Comparison of ENCODE assay signal across 23 cellular contexts in the genomic region with DNA sequence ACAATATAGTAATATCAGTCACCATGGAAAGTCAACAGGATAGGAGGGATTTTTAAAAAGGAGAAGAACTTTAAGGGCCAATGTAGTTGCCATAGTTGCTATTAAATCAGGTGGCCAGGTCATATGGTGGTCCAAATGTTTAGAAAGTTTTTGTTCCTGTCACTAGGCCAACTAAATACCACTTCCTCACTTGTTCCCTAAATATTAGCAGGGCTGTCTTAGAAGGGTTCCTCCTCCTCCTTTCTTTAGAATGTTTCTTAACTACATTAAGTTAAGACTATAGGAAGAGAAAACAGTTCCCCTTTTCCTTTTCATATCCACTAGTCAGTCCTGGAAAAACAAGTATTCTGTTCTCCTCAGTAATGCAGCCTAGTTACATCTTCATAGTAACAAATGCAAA. TPM values are rescaled to one million over a fixed set of nuclear protein-coding genes. Genes with fewer than 3 reads are reported as not detected.
A peak's percentile ranks its signal among the peaks of the same experiment; 100 is the strongest.
DNase-seq lines count a peak whose midpoint lies in the region; ATAC-seq and TF ChIP-seq lines count a peak whose summit lies in the region.
"Had no signal": no experiment of that assay in that cellular context is flagged by ENCODE, and none has a peak within 500 bp of the region (broad histone marks: within the 10 kb centered on the region; RNA-seq: fewer than 3 reads in every experiment).

No MANE protein-coding gene starts in this region.

- peak; percentile 55 for DNase-seq in NOMO-1 treated with DMSO at 0.1 percent for 48 hours (lab: John Stamatoyannopoulos, UW; ENCODE audit: unreplicated experiment)
- no peak for DNase-seq in NOMO-1 treated with dmso at 0.1 percent for 144 hours (lab: John Stamatoyannopoulos, UW; ENCODE audit: unreplicated experiment)
- peak; percentile 10 for DNase-seq in SIG-M5 (lab: John Stamatoyannopoulos, UW)
- no peak for DNase-seq in dorsolateral prefrontal cortex
- DNase-seq in activated T-cell treated with anti-CD3 and anti-CD28 coated beads, Interleukin-2, amount 50 U/mL, for 1 hour = no peak
- no peak for DNase-seq in NCI-H2029 (lab: John Stamatoyannopoulos, UW)
- no peak for DNase-seq in A673 (ENCODE audit: low spot score)
- DNase-seq: 8988T; activated CD4-positive, alpha-beta T cell treated with anti-CD3 and anti-CD28 coated beads for 4 hours; activated CD8-positive, alpha-beta T cell treated with anti-CD3 and anti-CD28 coated beads, Interleukin-2, amount 10 ng/mL, durations not matched to agents 7 days and 5 days; activated naive CD4-positive, alpha-beta T cell treated with anti-CD3 and anti-CD28 coated beads, Interleukin-2, amount 50 U/mL, for 16 hours; body of pancreas; CD4-positive, alpha-beta memory T cell; mesendoderm; sigmoid colon; stimulated activated CD4-positive, alpha-beta T cell treated with anti-CD3 and anti-CD28 coated beads, Interleukin-4, amount 100 ng/mL, for 24 hours; transverse colon had no signal

- CTCF ChIA-PET in A673 (lab: Charles Lee) = no interaction called here

- H3K4me1 ChIP-seq in A673 (ENCODE audit: insufficient read depth, low read length, poor library complexity, severe bottlenecking) = peaks cover 13% of the 10 kb centered on the region
- H3K4me1 ChIP-seq: sigmoid colon, transverse colon had no signal

- POLR2A ChIA-PET in A673 (lab: Charles Lee; ENCODE audit: low non-redundant PET) = no interaction called here

- H3K4me3 ChIP-seq in dorsolateral prefrontal cortex (no peak overlapping the region), A673 (ENCODE audit: low read depth, low read length, poor library complexity, severe bottlenecking) (no peak overlapping the region)
- H3K4me3 ChIP-seq: body of pancreas, sigmoid colon, SK-N-MC, transverse colon had no signal

- ATAC-seq in HG03442 (IDR thresholded peaks at IDR 0.05; ENCODE audit: unreplicated experiment) = no peak
- ATAC-seq: activated CD8-positive, alpha-beta T cell treated with anti-CD3 and anti-CD28 coated beads, Interleukin-2, amount 10 ng/mL, durations not matched to agents 7 days and 5 days; body of pancreas; left lobe of liver had no signal

- TF ChIP-seq CTCF in dorsolateral prefrontal cortex (IDR thresholded peaks at IDR 0.05 in 54 of 56, conservative IDR thresholded peaks at IDR 0.05 in 2 of 56; ENCODE audit: low read depth in 1 of 56, partially characterized antibody in 56 of 56) (no peak), A673 (conservative IDR thresholded peaks at IDR 0.05; ENCODE audit: low read depth, low read length) (no peak)

- H3K9me3 ChIP-seq in A673 (ENCODE audit: low read depth, low read length, poor library complexity, severe bottlenecking) = peaks cover 8% of the 10 kb centered on the region
- H3K9me3 ChIP-seq: body of pancreas, neutrophil, sigmoid colon, transverse colon had no signal

- intact Hi-C loops in dorsolateral prefrontal cortex (cut with DNase I) (no loop called here), A673 (cut with micrococcal nuclease; ENCODE audit: unreplicated experiment) (loop anchor here (10.0 kb wide), 1 partner anchor 1768 kb away; no protein-coding TSS in a partner anchor)

- H3K36me3 ChIP-seq in A673 (ENCODE audit: insufficient read depth, low read length, poor library complexity, severe bottlenecking) = no peaks in the 10 kb centered on the region

- H3K27ac ChIP-seq in dorsolateral prefrontal cortex = peak overlapping the region in 36 of 59 donors; percentile 8 to 91 (median 84)
- H3K27ac ChIP-seq in A673 (ENCODE audit: low read depth, low read length, poor library complexity, severe bottlenecking) = no peak overlapping the region
- H3K27ac ChIP-seq: body of pancreas, KMS-11, neutrophil, RWPE1, sigmoid colon, transverse colon had no signal

- H3K27me3 ChIP-seq in dorsolateral prefrontal cortex (no peaks in the 10 kb centered on the region), A673 (replicated peaks; ENCODE audit: insufficient read depth, low read depth, low read length, poor library complexity) (no peaks in the 10 kb centered on the region)
- H3K27me3 ChIP-seq: body of pancreas, neutrophil, sigmoid colon, transverse colon had no signal

- no TSS peak for BruUV-seq in A673 (replicated peaks; lab: Mats Ljungman, UMichigan)

RNA-seq across cellular contexts. Expression of a gene that starts 50.3 kb away (rescaled TPM):
- total RNA-seq in dorsolateral prefrontal cortex = 100 to 1,000 TPM in 43 of 120 experiments, 10 to 100 TPM in 77; 59.2 to 136 (median 95.1) TPM
- 36.0 and 38.7 TPM in 2 replicates for total RNA-seq in A673 (2021)

Comparison
In these comparisons a context has a peak if more than half of its experiments do, and no peak if none do; other contexts are left out.
1. DNase-seq: peak in NOMO-1 treated with DMSO at 0.1 percent for 48 hours (single experiment) and SIG-M5 (single experiment); none in NOMO-1 treated with dmso at 0.1 percent for 144 hours (single experiment), dorsolateral prefrontal cortex (0 of 10), activated T-cell treated with anti-CD3 and anti-CD28 coated beads, Interleukin-2, amount 50 U/mL, for 1 hour (single experiment), NCI-H2029 (single experiment) and A673 (single experiment).